8 cellular contexts compared by ENCODE assay signal in genomic region chr6:109455161-109455501, GRCh38.
DNase-seq lines count a peak whose midpoint lies in the region; ATAC-seq and TF ChIP-seq lines count a peak whose summit lies in the region.

No MANE protein-coding gene starts in this region.

- peak; percentile 29 for DNase-seq in WERI-Rb-1
- DNase-seq in epithelial cell of prostate (ENCODE audit: low read depth, low spot score): no peak
- DNase-seq in putamen (ENCODE audit: low spot score): no peak

- TF ChIP-seq CTCF in WERI-Rb-1 (IDR thresholded peaks at IDR 0.05; ENCODE audit: low read depth, low read length): no peak

- peaks cover 20 to 37% (median 36%) of the 10 kb centered on the region in 11 experiments; a peak in 21 of 22 replicates for H3K36me3 ChIP-seq in BLaER1 treated with 17β-estradiol and CSF1 and Interleukin-3, amounts not matched to agents 10 nM and 100 nM
- H3K36me3 ChIP-seq in WERI-Rb-1: no peaks in the 10 kb centered on the region
- H3K36me3 ChIP-seq in neuron (ENCODE audit: insufficient read depth, low read length): peaks cover 13% of the 10 kb centered on the region

- peaks cover 78 to 81% (median 79%) of the 10 kb centered on the region in 10 experiments for H3K4me1 ChIP-seq in BLaER1 treated with 17β-estradiol and CSF1 and Interleukin-3, amounts not matched to agents 10 nM and 100 nM
- peaks cover 15% of the 10 kb centered on the region for H3K4me1 ChIP-seq in neuron (ENCODE audit: insufficient read depth, low read length)

- peak overlapping the region; percentile 85 for H2AFZ ChIP-seq in neuron (ENCODE audit: low read depth, low read length)

- peaks cover 13 to 77% (median 43%) of the 10 kb centered on the region in 11 experiments; a peak in 19 of 22 replicates for H4K20me1 ChIP-seq in BLaER1 treated with 17β-estradiol and CSF1 and Interleukin-3, amounts not matched to agents 10 nM and 100 nM

- H3K27ac ChIP-seq in BLaER1 treated with 17β-estradiol and CSF1 and Interleukin-3, amounts not matched to agents 10 nM and 100 nM: peak overlapping the region; percentile 90 to 100 (median 98)
- H3K27ac ChIP-seq in WERI-Rb-1: peak overlapping the region; percentile 42
- peak overlapping the region; percentile 49 for H3K27ac ChIP-seq in epithelial cell of prostate

- no peaks in the 10 kb centered on the region for H3K27me3 ChIP-seq in BLaER1 treated with 17β-estradiol and CSF1 and Interleukin-3, amounts not matched to agents 10 nM and 100 nM
- H3K27me3 ChIP-seq in WERI-Rb-1 (ENCODE audit: insufficient read depth, low read depth, severe bottlenecking) (no peaks in the 10 kb centered on the region), neuron (ENCODE audit: insufficient read depth, low read length) (no peaks in the 10 kb centered on the region)

- peak overlapping the region; percentile 67 to 96 (median 85) for H3K4me3 ChIP-seq in BLaER1 treated with 17β-estradiol and CSF1 and Interleukin-3, amounts not matched to agents 10 nM and 100 nM
- H3K4me3 ChIP-seq in WERI-Rb-1 (ENCODE audit: low read depth, low read length): peak overlapping the region; percentile 90
- peak overlapping the region; percentile 54 for H3K4me3 ChIP-seq in neuron (ENCODE audit: low read length)

- no peaks in the 10 kb centered on the region for H3K9me3 ChIP-seq in BLaER1 treated with 17β-estradiol and CSF1 and Interleukin-3, amounts not matched to agents 10 nM and 100 nM (replicated peaks in 1 of 11)
- no peaks in the 10 kb centered on the region for H3K9me3 ChIP-seq in WERI-Rb-1 (ENCODE audit: severe bottlenecking)
- H3K9me3 ChIP-seq in neuron (ENCODE audit: low read length): no peaks in the 10 kb centered on the region

- ATAC-seq in GM19351 (IDR thresholded peaks at IDR 0.05; ENCODE audit: unreplicated experiment): peak; percentile 26
- peak; percentile 23 for ATAC-seq in HG03439 (IDR thresholded peaks at IDR 0.05; ENCODE audit: unreplicated experiment)
- no peak for ATAC-seq in GM18520 (IDR thresholded peaks at IDR 0.05; ENCODE audit: unreplicated experiment)

- H3K9ac ChIP-seq in BLaER1 treated with 17β-estradiol and CSF1 and Interleukin-3, amounts not matched to agents 10 nM and 100 nM: peak overlapping the region; percentile 88 to 99 (median 97)

- peak overlapping the region; percentile 94 to 100 (median 100) for H3K4me2 ChIP-seq in BLaER1 treated with 17β-estradiol and CSF1 and Interleukin-3, amounts not matched to agents 10 nM and 100 nM

Comparison
In these comparisons a context has a peak if more than half of its experiments do, and no peak if none do; other contexts are left out.
1. H3K27ac ChIP-seq: peak in every context shown above with its lines; median percentile 98 in BLaER1 treated with 17β-estradiol and CSF1 and Interleukin-3, amounts not matched to agents 10 nM and 100 nM; 49 in epithelial cell of prostate; 42 in WERI-Rb-1.